1 cellular context compared by ENCODE assay signal in the genomic region with DNA sequence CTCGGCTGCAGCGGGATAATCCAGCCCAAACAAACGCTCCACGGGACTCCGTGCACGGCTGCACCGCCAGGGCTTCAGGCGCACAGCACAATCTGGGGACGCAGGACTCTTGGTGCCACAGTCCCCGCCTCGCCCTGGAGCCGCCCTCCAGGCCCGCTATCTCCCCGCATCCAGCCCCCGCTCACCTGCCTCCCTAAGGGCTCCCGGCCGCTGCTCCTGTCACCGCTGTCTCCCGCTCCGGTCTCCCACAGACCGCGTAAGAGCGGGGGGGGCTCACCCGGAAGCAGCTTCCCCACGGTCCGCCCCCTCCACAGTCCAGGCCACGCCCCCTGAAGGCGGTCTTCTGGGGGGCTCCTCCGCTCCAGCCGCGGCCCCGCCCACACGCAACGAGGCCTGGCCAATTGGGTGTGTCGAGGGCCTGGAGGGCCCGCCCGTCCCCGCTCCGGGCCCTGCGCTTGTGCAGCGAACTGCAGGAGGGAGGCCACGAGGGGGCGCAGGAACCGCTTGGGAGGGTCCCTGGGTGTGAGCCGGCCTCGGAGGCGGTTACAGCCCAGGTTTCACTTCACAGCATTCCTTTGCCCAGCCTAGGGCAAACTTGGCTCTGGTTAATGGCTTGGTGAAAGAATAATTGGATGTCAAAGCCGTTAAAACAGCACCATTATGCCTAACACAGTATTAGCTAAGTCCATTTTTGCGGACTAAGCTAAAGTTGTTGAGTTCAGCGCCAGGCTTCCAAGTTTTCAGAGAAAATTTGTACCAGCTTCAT.
A peak's percentile ranks its signal among the peaks of the same experiment; 100 is the strongest.
TF ChIP-seq lines count a peak whose summit lies in the region.

A gene (minus strand): TSS at position 258 of the 766 bp plus-strand sequence. CDS start 7,725 bp downstream, outside the sequence.

TF ChIP-seq in K562, 482 proteins besides CTCF, POLR2A, EP300 and RAD21 (continued from another document and continues in another):
- TF ChIP-seq HNRNPLL (IDR thresholded peaks at IDR 0.05; ENCODE audit: low read depth, low read length, poor library complexity, severe bottlenecking) (peak; percentile 55), KDM1A (IDR thresholded peaks at IDR 0.05) (0 out of 4 replicates have a peak, but pooled peaks of 1 of the 2 experiments have one; percentile 6), EGR1 (conservative IDR thresholded peaks at IDR 0.05) (peak; percentile 88), GABPB1 (CRISPR knock-in tag; IDR thresholded peaks at IDR 0.05) (peak; percentile 92), E2F3 (CRISPR knock-in tag; IDR thresholded peaks at IDR 0.05) (no peak), MCM3 (IDR thresholded peaks at IDR 0.05) (no peak), ILF3 (IDR thresholded peaks at IDR 0.05; ENCODE audit: borderline replicate concordance) (no peak), ELF4 (CRISPR knock-in tag; IDR thresholded peaks at IDR 0.05) (0 out of 2 replicates have a peak, but pooled peaks have one; percentile 49), MEF2A (IDR thresholded peaks at IDR 0.05; ENCODE audit: control insufficient read depth, low read depth, low read length) (no peak), KLF1 (tag; IDR thresholded peaks at IDR 0.05) (peak; percentile 60; the same call in 1 of the 2 replicates), FOXJ3 (CRISPR knock-in tag; IDR thresholded peaks at IDR 0.05) (no peak), GATAD2B (IDR thresholded peaks at IDR 0.05; ENCODE audit: borderline replicate concordance) (peak; percentile 89), KLF10 (CRISPR knock-in tag; IDR thresholded peaks at IDR 0.05) (no peak), JUND (IDR thresholded peaks at IDR 0.05; ENCODE audit: borderline replicate concordance, low read depth, low read length) (peak; percentile 31), JUND (tag; IDR thresholded peaks at IDR 0.05; ENCODE audit: borderline replicate concordance, low read depth, low read length) (peak; percentile 48; the same call in 1 of the 3 replicates), RNF2 (IDR thresholded peaks at IDR 0.05) (peak; percentile 54; the same call in 1 of the 2 replicates), CTBP1 (IDR thresholded peaks at IDR 0.05; ENCODE audit: borderline replicate concordance) (peak; percentile 85; the same call in 1 of the 2 replicates), ZNF444 (CRISPR knock-in tag; IDR thresholded peaks at IDR 0.05) (no peak), FOXP1 (CRISPR knock-in tag; IDR thresholded peaks at IDR 0.05) (peak; percentile 97), CCAR2 (IDR thresholded peaks at IDR 0.05; ENCODE audit: low read depth, low read length) (no peak), RBM34 (IDR thresholded peaks at IDR 0.05; ENCODE audit: borderline replicate concordance, insufficient read depth, low read length) (peak; percentile 76; the same call in 1 of the 2 replicates), STAT5A (IDR thresholded peaks at IDR 0.05; ENCODE audit: borderline replicate concordance, low read length) (no peak), NCOA4 (IDR thresholded peaks at IDR 0.05; ENCODE audit: partially characterized antibody) (no peak), YY1 (IDR thresholded peaks at IDR 0.05; ENCODE audit: borderline replicate concordance in 1 of 3, control insufficient read depth in 1 of 3, extremely low read depth in 1 of 3, insufficient read depth in 3 of 3, insufficient read length in 1 of 3, insufficient replicate concordance in 2 of 3, low read depth in 1 of 3, low read length in 2 of 3) (peak in 2 of 3 experiments; percentile 3 to 47), ETV5 (CRISPR knock-in tag; IDR thresholded peaks at IDR 0.05; ENCODE audit: low read depth) (peak; percentile 89), MIER1 (IDR thresholded peaks at IDR 0.05; ENCODE audit: low read depth) (no peak), MYBL2 (IDR thresholded peaks at IDR 0.05; ENCODE audit: low read depth) (no peak), MYBL2 (CRISPR knock-in tag; IDR thresholded peaks at IDR 0.05; ENCODE audit: borderline replicate concordance) (no peak), CBX8 (IDR thresholded peaks at IDR 0.05; ENCODE audit: borderline replicate concordance, extremely low read depth, low read depth, low read length, poor library complexity, severe bottlenecking) (no peak), SMARCA4 (IDR thresholded peaks at IDR 0.05) (no peak)
- TF ChIP-seq, protein P1, sequence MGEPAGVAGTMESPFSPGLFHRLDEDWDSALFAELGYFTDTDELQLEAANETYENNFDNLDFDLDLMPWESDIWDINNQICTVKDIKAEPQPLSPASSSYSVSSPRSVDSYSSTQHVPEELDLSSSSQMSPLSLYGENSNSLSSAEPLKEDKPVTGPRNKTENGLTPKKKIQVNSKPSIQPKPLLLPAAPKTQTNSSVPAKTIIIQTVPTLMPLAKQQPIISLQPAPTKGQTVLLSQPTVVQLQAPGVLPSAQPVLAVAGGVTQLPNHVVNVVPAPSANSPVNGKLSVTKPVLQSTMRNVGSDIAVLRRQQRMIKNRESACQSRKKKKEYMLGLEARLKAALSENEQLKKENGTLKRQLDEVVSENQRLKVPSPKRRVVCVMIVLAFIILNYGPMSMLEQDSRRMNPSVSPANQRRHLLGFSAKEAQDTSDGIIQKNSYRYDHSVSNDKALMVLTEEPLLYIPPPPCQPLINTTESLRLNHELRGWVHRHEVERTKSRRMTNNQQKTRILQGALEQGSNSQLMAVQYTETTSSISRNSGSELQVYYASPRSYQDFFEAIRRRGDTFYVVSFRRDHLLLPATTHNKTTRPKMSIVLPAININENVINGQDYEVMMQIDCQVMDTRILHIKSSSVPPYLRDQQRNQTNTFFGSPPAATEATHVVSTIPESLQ (CRISPR knock-in tag; IDR thresholded peaks at IDR 0.05), result no peak
- TF ChIP-seq, protein P2, sequence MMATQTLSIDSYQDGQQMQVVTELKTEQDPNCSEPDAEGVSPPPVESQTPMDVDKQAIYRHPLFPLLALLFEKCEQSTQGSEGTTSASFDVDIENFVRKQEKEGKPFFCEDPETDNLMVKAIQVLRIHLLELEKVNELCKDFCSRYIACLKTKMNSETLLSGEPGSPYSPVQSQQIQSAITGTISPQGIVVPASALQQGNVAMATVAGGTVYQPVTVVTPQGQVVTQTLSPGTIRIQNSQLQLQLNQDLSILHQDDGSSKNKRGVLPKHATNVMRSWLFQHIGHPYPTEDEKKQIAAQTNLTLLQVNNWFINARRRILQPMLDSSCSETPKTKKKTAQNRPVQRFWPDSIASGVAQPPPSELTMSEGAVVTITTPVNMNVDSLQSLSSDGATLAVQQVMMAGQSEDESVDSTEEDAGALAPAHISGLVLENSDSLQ (IDR thresholded peaks at IDR 0.05), result peak; percentile 59
- TF ChIP-seq, protein P3, sequence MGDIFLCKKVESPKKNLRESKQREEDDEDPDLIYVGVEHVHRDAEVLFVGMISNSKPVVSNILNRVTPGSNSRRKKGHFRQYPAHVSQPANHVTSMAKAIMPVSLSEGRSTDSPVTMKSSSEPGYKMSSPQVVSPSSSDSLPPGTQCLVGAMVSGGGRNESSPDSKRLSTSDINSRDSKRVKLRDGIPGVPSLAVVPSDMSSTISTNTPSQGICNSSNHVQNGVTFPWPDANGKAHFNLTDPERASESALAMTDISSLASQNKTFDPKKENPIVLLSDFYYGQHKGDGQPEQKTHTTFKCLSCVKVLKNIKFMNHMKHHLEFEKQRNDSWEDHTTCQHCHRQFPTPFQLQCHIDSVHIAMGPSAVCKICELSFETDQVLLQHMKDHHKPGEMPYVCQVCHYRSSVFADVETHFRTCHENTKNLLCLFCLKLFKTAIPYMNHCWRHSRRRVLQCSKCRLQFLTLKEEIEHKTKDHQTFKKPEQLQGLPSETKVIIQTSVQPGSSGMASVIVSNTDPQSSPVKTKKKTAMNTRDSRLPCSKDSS (IDR thresholded peaks at IDR 0.05; ENCODE audit: low read depth, partially characterized antibody), result no peak
- TF ChIP-seq, protein P4, sequence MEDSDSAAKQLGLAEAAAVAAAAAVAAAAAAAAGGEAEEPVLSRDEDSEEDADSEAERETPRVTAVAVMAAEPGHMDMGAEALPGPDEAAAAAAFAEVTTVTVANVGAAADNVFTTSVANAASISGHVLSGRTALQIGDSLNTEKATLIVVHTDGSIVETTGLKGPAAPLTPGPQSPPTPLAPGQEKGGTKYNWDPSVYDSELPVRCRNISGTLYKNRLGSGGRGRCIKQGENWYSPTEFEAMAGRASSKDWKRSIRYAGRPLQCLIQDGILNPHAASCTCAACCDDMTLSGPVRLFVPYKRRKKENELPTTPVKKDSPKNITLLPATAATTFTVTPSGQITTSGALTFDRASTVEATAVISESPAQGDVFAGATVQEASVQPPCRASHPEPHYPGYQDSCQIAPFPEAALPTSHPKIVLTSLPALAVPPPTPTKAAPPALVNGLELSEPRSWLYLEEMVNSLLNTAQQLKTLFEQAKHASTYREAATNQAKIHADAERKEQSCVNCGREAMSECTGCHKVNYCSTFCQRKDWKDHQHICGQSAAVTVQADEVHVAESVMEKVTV (CRISPR knock-in tag; IDR thresholded peaks at IDR 0.05), result peak; percentile 72
- TF ChIP-seq, protein P5, sequence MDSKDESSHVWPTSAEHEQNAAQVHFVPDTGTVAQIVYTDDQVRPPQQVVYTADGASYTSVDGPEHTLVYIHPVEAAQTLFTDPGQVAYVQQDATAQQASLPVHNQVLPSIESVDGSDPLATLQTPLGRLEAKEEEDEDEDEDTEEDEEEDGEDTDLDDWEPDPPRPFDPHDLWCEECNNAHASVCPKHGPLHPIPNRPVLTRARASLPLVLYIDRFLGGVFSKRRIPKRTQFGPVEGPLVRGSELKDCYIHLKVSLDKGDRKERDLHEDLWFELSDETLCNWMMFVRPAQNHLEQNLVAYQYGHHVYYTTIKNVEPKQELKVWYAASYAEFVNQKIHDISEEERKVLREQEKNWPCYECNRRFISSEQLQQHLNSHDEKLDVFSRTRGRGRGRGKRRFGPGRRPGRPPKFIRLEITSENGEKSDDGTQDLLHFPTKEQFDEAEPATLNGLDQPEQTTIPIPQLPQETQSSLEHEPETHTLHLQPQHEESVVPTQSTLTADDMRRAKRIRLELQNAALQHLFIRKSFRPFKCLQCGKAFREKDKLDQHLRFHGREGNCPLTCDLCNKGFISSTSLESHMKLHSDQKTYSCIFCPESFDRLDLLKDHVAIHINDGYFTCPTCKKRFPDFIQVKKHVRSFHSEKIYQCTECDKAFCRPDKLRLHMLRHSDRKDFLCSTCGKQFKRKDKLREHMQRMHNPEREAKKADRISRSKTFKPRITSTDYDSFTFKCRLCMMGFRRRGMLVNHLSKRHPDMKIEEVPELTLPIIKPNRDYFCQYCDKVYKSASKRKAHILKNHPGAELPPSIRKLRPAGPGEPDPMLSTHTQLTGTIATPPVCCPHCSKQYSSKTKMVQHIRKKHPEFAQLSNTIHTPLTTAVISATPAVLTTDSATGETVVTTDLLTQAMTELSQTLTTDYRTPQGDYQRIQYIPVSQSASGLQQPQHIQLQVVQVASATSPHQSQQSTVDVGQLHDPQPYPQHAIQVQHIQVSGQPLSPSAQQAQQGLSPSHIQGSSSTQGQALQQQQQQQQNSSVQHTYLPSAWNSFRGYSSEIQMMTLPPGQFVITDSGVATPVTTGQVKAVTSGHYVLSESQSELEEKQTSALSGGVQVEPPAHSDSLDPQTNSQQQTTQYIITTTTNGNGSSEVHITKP (IDR thresholded peaks at IDR 0.05; ENCODE audit: partially characterized antibody), result no peak
- TF ChIP-seq, protein P6, sequence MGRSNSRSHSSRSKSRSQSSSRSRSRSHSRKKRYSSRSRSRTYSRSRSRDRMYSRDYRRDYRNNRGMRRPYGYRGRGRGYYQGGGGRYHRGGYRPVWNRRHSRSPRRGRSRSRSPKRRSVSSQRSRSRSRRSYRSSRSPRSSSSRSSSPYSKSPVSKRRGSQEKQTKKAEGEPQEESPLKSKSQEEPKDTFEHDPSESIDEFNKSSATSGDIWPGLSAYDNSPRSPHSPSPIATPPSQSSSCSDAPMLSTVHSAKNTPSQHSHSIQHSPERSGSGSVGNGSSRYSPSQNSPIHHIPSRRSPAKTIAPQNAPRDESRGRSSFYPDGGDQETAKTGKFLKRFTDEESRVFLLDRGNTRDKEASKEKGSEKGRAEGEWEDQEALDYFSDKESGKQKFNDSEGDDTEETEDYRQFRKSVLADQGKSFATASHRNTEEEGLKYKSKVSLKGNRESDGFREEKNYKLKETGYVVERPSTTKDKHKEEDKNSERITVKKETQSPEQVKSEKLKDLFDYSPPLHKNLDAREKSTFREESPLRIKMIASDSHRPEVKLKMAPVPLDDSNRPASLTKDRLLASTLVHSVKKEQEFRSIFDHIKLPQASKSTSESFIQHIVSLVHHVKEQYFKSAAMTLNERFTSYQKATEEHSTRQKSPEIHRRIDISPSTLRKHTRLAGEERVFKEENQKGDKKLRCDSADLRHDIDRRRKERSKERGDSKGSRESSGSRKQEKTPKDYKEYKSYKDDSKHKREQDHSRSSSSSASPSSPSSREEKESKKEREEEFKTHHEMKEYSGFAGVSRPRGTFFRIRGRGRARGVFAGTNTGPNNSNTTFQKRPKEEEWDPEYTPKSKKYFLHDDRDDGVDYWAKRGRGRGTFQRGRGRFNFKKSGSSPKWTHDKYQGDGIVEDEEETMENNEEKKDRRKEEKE (IDR thresholded peaks at IDR 0.05; ENCODE audit: borderline replicate concordance in 1 of 2, control insufficient read depth in 1 of 2, low read depth in 2 of 2, low read length in 1 of 2), result 0 out of 4 replicates have a peak, but pooled peaks of 1 of the 2 experiments have one; percentile 13
- TF ChIP-seq, protein P7, sequence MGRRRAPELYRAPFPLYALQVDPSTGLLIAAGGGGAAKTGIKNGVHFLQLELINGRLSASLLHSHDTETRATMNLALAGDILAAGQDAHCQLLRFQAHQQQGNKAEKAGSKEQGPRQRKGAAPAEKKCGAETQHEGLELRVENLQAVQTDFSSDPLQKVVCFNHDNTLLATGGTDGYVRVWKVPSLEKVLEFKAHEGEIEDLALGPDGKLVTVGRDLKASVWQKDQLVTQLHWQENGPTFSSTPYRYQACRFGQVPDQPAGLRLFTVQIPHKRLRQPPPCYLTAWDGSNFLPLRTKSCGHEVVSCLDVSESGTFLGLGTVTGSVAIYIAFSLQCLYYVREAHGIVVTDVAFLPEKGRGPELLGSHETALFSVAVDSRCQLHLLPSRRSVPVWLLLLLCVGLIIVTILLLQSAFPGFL (CRISPR knock-in tag; IDR thresholded peaks at IDR 0.05), result 0 out of 2 replicates have a peak, but pooled peaks have one; percentile 61
- TF ChIP-seq, protein P8, sequence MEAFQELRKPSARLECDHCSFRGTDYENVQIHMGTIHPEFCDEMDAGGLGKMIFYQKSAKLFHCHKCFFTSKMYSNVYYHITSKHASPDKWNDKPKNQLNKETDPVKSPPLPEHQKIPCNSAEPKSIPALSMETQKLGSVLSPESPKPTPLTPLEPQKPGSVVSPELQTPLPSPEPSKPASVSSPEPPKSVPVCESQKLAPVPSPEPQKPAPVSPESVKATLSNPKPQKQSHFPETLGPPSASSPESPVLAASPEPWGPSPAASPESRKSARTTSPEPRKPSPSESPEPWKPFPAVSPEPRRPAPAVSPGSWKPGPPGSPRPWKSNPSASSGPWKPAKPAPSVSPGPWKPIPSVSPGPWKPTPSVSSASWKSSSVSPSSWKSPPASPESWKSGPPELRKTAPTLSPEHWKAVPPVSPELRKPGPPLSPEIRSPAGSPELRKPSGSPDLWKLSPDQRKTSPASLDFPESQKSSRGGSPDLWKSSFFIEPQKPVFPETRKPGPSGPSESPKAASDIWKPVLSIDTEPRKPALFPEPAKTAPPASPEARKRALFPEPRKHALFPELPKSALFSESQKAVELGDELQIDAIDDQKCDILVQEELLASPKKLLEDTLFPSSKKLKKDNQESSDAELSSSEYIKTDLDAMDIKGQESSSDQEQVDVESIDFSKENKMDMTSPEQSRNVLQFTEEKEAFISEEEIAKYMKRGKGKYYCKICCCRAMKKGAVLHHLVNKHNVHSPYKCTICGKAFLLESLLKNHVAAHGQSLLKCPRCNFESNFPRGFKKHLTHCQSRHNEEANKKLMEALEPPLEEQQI (IDR thresholded peaks at IDR 0.05), result no peak
